34 cellular contexts compared by ENCODE assay signal in genomic region chr19:57964761-57965160, GRCh38. TPM values are rescaled to one million over a fixed set of nuclear protein-coding genes. Genes with fewer than 3 reads are reported as not detected.
"Had no signal": no experiment of that assay in that cellular context is flagged by ENCODE, and none has a peak within 500 bp of the region (broad histone marks: within the 10 kb centered on the region; RNA-seq: fewer than 3 reads in every experiment).

No MANE protein-coding gene starts in this region.

- ATAC-seq: activated CD8-positive, alpha-beta T cell treated with anti-CD3 and anti-CD28 coated beads for 36 hours; activated naive CD4-positive, alpha-beta T cell treated with anti-CD3 and anti-CD28 coated beads, Interleukin-2, amount 50 U/mL, for 72 hours; activated T-cell treated with anti-CD3 and anti-CD28 coated beads, Interleukin-2, amount 50 U/mL, for 4 hours; activated T-cell treated with anti-CD3 and anti-CD28 coated beads, Interleukin-2, amount 50 U/mL, for 72 hours; activated T-helper 17 cell treated with anti-CD3 and anti-CD28 coated beads, Interleukin-2, amount 50 U/mL, for 72 hours had no signal

- H3K36me3 ChIP-seq: cardiac muscle cell had no signal

- H3K27ac ChIP-seq: ascending aorta, cardiac muscle cell, VCaP had no signal

- DNase-seq: activated B cell treated with CpG ODN at 0.5 μM for 24 hours; activated CD4-positive, alpha-beta memory T cell treated with anti-CD3 and anti-CD28 coated beads for 36 hours; activated CD4-positive, alpha-beta T cell treated with anti-CD3 and anti-CD28 coated beads for 4 hours; activated CD4-positive, alpha-beta T cell treated with anti-CD3 and anti-CD28 coated beads, Interleukin-2, amount 10 ng/mL, durations not matched to agents 24 days and 14 days; activated CD4-positive, alpha-beta T cell treated with anti-CD3 and anti-CD28 coated beads, Interleukin-2, amount 50 U/mL, for 1 hour; activated CD4-positive, alpha-beta T cell treated with anti-CD3 and anti-CD28 coated beads, Interleukin-2, amount 50 U/mL, for 4 hours; activated CD4-positive, CD25-positive, alpha-beta regulatory T cell treated with anti-CD3 and anti-CD28 coated beads, Interleukin-2, amount 50 U/mL, for 72 hours; activated CD8-positive, alpha-beta memory T cell treated with anti-CD3 and anti-CD28 coated beads, Interleukin-2, amount 50 U/mL, for 4 hours; activated CD8-positive, alpha-beta T cell treated with anti-CD3 and anti-CD28 coated beads for 36 hours; activated effector memory CD4-positive, alpha-beta T cell treated with anti-CD3 and anti-CD28 coated beads, Interleukin-2, amount 50 U/mL, for 16 hours; activated gamma-delta T cell treated with Interleukin-2 at 50 U/mL for 16 hours; activated naive CD4-positive, alpha-beta T cell; activated naive CD4-positive, alpha-beta T cell treated with anti-CD3 and anti-CD28 coated beads for 36 hours; activated naive CD4-positive, alpha-beta T cell treated with anti-CD3 and anti-CD28 coated beads, Interleukin-2, amount 50 U/mL, for 16 hours; activated naive CD8-positive, alpha-beta T cell treated with anti-CD3 and anti-CD28 coated beads for 36 hours; activated T-cell treated with anti-CD3 and anti-CD28 coated beads for 4 hours; activated T-cell treated with anti-CD3 and anti-CD28 coated beads, Interleukin-2, amount 50 U/mL, for 1 hour; activated T-cell treated with anti-CD3 and anti-CD28 coated beads, Interleukin-2, amount 50 U/mL, for 4 hours; activated T-cell treated with anti-CD3 and anti-CD28 coated beads, Interleukin-2, amount 50 U/mL, for 72 hours; amygdala; anterior cingulate cortex; caudate nucleus; cerebellar nuclear complex; T-helper 2 cell; T-helper 9 cell had no signal

- H3K4me1 ChIP-seq: ascending aorta had no signal

- H3K27me3 ChIP-seq: ascending aorta, cardiac muscle cell had no signal

- FAIRE-seq: bronchial epithelial cell, TTC549 had no signal

- H3K4me3 ChIP-seq: ascending aorta, cardiac muscle cell had no signal

RNA-seq across cellular contexts. Expression of gene C19orf18, which starts 9.6 kb away (rescaled TPM):
- total RNA-seq: activated CD4-positive, alpha-beta memory T cell treated with anti-CD3 and anti-CD28 coated beads for 36 hours; activated CD4-positive, alpha-beta T cell treated with anti-CD3 and anti-CD28 coated beads, Interleukin-2, amount 10 ng/mL, durations not matched to agents 24 days and 14 days; activated CD8-positive, alpha-beta memory T cell treated with anti-CD3 and anti-CD28 coated beads for 36 hours; activated naive CD8-positive, alpha-beta T cell treated with anti-CD3 and anti-CD28 coated beads for 36 hours; activated T-cell treated with anti-CD3 and anti-CD28 coated beads, Interleukin-2, amount 50 U/mL, for 4 hours; activated T-helper 1 cell treated with anti-CD3 and anti-CD28 coated beads, Interleukin-12 subunit alpha, Interleukin-12 subunit beta, Interleukin-2, Interleukin-4 antibody, amounts not matched to agents 30 ng/mL and 10 ng/mL and 1 ng/mL, durations not matched to agents 14 hours and 24 hours and 36 hours; ascending aorta had no signal
